In the genomic region with DNA sequence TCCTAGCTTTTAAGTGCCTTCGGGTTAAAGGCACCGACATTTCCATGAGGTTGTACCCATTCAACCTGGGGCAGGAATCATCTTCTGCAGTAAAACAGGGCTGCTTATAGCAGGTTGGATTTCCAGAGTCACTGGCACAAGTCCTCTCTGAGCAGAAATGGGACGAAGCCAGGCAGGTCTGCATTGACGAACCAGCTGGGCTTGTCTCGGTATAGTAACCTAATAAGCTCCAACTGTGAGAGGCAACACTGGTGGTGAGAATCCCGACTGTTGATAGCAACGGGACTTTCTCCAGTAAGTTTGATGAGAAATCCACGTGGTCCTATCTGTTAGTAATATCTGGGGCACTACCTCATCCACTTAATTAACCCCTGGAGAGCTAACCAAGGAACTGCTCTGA, we compare ENCODE assay signal across 1 cellular context.
TF ChIP-seq lines count a peak whose summit lies in the region.

No MANE protein-coding gene starts in this region.

TF ChIP-seq in GM23338, 12 proteins besides CTCF, POLR2A, EP300 and RAD21 (continued from another document):
- no peak for TF ChIP-seq JUNB (IDR thresholded peaks at IDR 0.05; ENCODE audit: unreplicated experiment)
- no peak for TF ChIP-seq ZNF331 (CRISPR knock-in tag; IDR thresholded peaks at IDR 0.05; ENCODE audit: low read depth)
- TF ChIP-seq EZH2 (IDR thresholded peaks at IDR 0.05; ENCODE audit: low read depth, unreplicated experiment): no peak
- no peak for TF ChIP-seq CREB1 (CRISPR knock-in tag; IDR thresholded peaks at IDR 0.05; ENCODE audit: low read depth)
